ENCODE assay signal across 10 cellular contexts in genomic region chr3:73623316-73623715, GRCh38. TPM values are rescaled to one million over a fixed set of nuclear protein-coding genes. Genes with fewer than 3 reads are reported as not detected.
DNase-seq lines count a peak whose midpoint lies in the region; ATAC-seq, FAIRE-seq and TF ChIP-seq lines count a peak whose summit lies in the region.
"Had no signal": no experiment of that assay in that cellular context is flagged by ENCODE, and none has a peak within 500 bp of the region (broad histone marks: within the 10 kb centered on the region; RNA-seq: fewer than 3 reads in every experiment).

No MANE protein-coding gene starts in this region.

- peaks cover 6 to 13% (median 10%) of the 10 kb centered on the region in 3 donors for H3K4me1 ChIP-seq in pancreas
- peaks cover 6% of the 10 kb centered on the region for H3K4me1 ChIP-seq in foreskin keratinocyte

- TF ChIP-seq CTCF in AG09309 (IDR thresholded peaks at IDR 0.05; ENCODE audit: control insufficient read depth, insufficient read depth, low read depth, low read length, missing control alignments) (no peak), WI38 (IDR thresholded peaks at IDR 0.05; ENCODE audit: low read depth, low read length) (no peak), pancreas (IDR thresholded peaks at IDR 0.05) (no peak), foreskin keratinocyte (conservative IDR thresholded peaks at IDR 0.05) (no peak)

- peak overlapping the region; percentile 66 for H3K4me3 ChIP-seq in AG09309 (ENCODE audit: control insufficient read depth, low read depth, low read length)
- H3K4me3 ChIP-seq in WI38 (ENCODE audit: low read depth, low read length): peak overlapping the region; percentile 83
- peak overlapping the region; percentile 35 to 59 (median 42) for H3K4me3 ChIP-seq in pancreas

- FAIRE-seq in pancreas (lab: Jason Lieb, UNC): no peak

- H3K36me3 ChIP-seq in pancreas: no peaks in the 10 kb centered on the region

- DNase-seq in AG09309 (ENCODE audit: low read depth) (no peak), Right ventricle myocardium superior (peak; percentile 73), pancreas (peak in 2 of 6 donors; percentile 28 to 32), HCEC 1CT (no peak), foreskin keratinocyte (no peak), NCI-H526 treated with DMSO at 0.1 percent for 48 hours (lab: John Stamatoyannopoulos, UW) (no peak)
- DNase-seq: SIG-M5 had no signal

- 21 to 22% methylated on average over 3 of the region's 3 CpGs for WGBS in pancreas, 2 donors

- H3K9me3 ChIP-seq in pancreas: no peaks in the 10 kb centered on the region

- H3K27ac ChIP-seq in pancreas (peak overlapping the region in 3 of 4 donors; percentile 57 to 83 (median 82)), foreskin keratinocyte (no peak overlapping the region)
- H3K27ac ChIP-seq: HL-60 had no signal

- ATAC-seq in Right ventricle myocardium superior (ENCODE audit: poor library complexity): peak; percentile 64
- peak; percentile 11 to 22 (median 17) for ATAC-seq in pancreas
- no peak for ATAC-seq in HG03025 (IDR thresholded peaks at IDR 0.05; ENCODE audit: low FRiP score, unreplicated experiment)
- ATAC-seq in foreskin keratinocyte: no peak

- H3K27me3 ChIP-seq in pancreas: no peaks in the 10 kb centered on the region
- peaks cover 70% of the 10 kb centered on the region for H3K27me3 ChIP-seq in foreskin keratinocyte

- intact Hi-C loops in Right ventricle myocardium superior (cut with DNase I): loop anchor here (5.0 to 10.0 kb wide), 2 partner anchors 101 to 221 kb away; no protein-coding TSS in a partner anchor
- intact Hi-C loops in pancreas (cut with DNase I): no loop called here

RNA-seq across cellular contexts. Expression of gene PDZRN3, which starts 1.4 kb away (rescaled TPM):
- total RNA-seq in Right ventricle myocardium superior (130 TPM), pancreas (10 to 100 TPM in 1 of 6 donors, 1 to 10 TPM in 5; 4.5 to 10.9 (median 7.4) TPM), foreskin keratinocyte (0.24 and 0.25 TPM in 2 replicates)
- polyA plus RNA-seq in pancreas (1 to 10 TPM; 5.0 to 8.6 TPM), foreskin keratinocyte (0.11 TPM in 1 of 2 replicates, not detected in the other)

Comparison
In these comparisons a context has a peak if more than half of its experiments do, and no peak if none do; other contexts are left out.
1. ATAC-seq: peak in Right ventricle myocardium superior (single experiment) and pancreas (4 of 4); none in HG03025 (single experiment) and foreskin keratinocyte (single experiment).
2. RNA of gene PDZRN3, which starts 1.4 kb away (total RNA-seq): 130 TPM in Right ventricle myocardium superior (single experiment); 4.5 to 10.9 TPM in pancreas and 0.24 to 0.25 TPM in foreskin keratinocyte; every median in the first group is over 10 times any median in the second.
3. Peak in every context shown above with its lines, with median percentiles within 50 percentile points of each other: H3K4me3 ChIP-seq.